ENCODE assay signal across 23 cellular contexts in the genomic region with DNA sequence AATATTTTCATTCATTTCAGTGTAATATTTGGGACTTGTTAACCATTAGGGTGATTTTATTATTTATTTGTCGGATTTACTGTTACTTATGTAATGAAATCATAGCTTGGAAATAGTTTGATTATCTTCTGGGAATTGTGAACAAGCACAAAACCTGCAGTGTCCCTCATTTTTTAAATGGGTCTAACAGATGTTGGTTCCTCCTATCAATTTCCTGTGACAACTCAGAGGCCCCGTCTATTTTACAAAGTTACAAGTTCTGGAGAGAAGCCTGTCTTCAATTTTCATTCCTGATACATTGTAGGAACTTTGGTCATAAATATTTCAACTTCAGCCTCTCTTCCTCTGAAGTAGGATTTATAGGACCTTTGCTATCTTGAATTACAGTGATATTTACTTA.
"Had no signal": no experiment of that assay in that cellular context is flagged by ENCODE, and none has a peak within 500 bp of the region (broad histone marks: within the 10 kb centered on the region; RNA-seq: fewer than 3 reads in every experiment).

No MANE protein-coding gene starts in this region.

- H3K9me3 Mint-ChIP-seq: effector memory CD8-positive, alpha-beta T cell had no signal

- H3K27ac ChIP-seq: neutrophil, pancreas, sigmoid colon, stomach, testis, tibial artery had no signal

- ATAC-seq: effector memory CD8-positive, alpha-beta T cell; left colon; naive thymus-derived CD8-positive, alpha-beta T cell; pancreas; stimulated activated effector memory CD8-positive, alpha-beta T cell treated with anti-CD3 and anti-CD28 coated beads, Interleukin-12 subunit alpha, Interleukin-12 subunit beta, amount 100 ng/mL, for 72 hours had no signal

- H3K27me3 Mint-ChIP-seq: type B pancreatic cell had no signal

- DNase-seq: caudate nucleus; cerebellar nuclear complex; cortex of kidney; effector memory CD8-positive, alpha-beta T cell; head of caudate nucleus; hippocampal formation; kidney glomerular epithelial cell; left colon; mesenchymal stem cell; naive thymus-derived CD8-positive, alpha-beta T cell; nephron progenitor cell; pancreas; sigmoid colon; stimulated activated CD4-positive, alpha-beta T cell treated with anti-CD3 and anti-CD28 coated beads, Interleukin-2, amount 100 ng/mL, for 24 hours; stimulated activated CD4-positive, alpha-beta T cell treated with anti-CD3 and anti-CD28 coated beads, Interleukin-4, amount 100 ng/mL, for 24 hours; stimulated activated naive CD4-positive, alpha-beta T cell treated with Interleukin-2 at 50 U/mL for 16 hours; stomach; substantia nigra; testis; tibial artery had no signal

- H3K27me3 ChIP-seq: neutrophil, pancreas, sigmoid colon, stomach, testis, tibial artery had no signal

- H3K4me3 Mint-ChIP-seq: effector memory CD8-positive, alpha-beta T cell; naive thymus-derived CD8-positive, alpha-beta T cell; nephron progenitor cell; stimulated activated effector memory CD8-positive, alpha-beta T cell treated with anti-CD3 and anti-CD28 coated beads, Interleukin-12 subunit alpha, Interleukin-12 subunit beta, amount 100 ng/mL, for 72 hours; type B pancreatic cell had no signal

- H3K4me1 ChIP-seq: pancreas, sigmoid colon had no signal

- H3K4me1 Mint-ChIP-seq: stimulated activated effector memory CD8-positive, alpha-beta T cell treated with anti-CD3 and anti-CD28 coated beads, Interleukin-12 subunit alpha, Interleukin-12 subunit beta, amount 100 ng/mL, for 72 hours had no signal

- H3K4me3 ChIP-seq: pancreas, sigmoid colon, stomach, testis, tibial artery had no signal

- H3K27ac Mint-ChIP-seq: effector memory CD8-positive, alpha-beta T cell; naive thymus-derived CD8-positive, alpha-beta T cell; stimulated activated effector memory CD8-positive, alpha-beta T cell treated with anti-CD3 and anti-CD28 coated beads, Interleukin-12 subunit alpha, Interleukin-12 subunit beta, amount 100 ng/mL, for 72 hours; type B pancreatic cell had no signal

- H3K36me3 Mint-ChIP-seq: stimulated activated effector memory CD8-positive, alpha-beta T cell treated with anti-CD3 and anti-CD28 coated beads, Interleukin-12 subunit alpha, Interleukin-12 subunit beta, amount 100 ng/mL, for 72 hours had no signal

- H3K9me3 ChIP-seq: neutrophil, pancreas, sigmoid colon, stomach, testis, tibial artery had no signal
